Comparison of ENCODE assay signal across 33 cellular contexts in the genomic region with DNA sequence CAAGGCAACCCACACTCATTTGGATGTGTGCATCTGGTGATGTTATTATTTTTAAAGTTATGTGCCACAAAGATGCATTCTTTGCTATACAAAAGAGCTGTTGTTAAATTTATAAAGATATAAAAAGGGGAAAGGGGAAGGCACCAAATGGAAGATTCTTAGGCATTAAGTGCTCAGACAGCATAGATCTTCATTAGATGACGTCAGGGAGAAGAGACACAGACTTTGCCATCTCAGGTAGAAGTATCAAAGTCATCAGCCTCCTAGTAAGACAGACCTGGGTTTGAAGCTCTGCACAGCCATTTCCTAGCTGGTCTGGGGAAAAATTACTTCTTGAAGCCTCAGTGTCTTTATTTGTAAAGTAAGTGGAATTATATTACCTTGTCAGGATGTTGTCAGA. TPM values are rescaled to one million over a fixed set of nuclear protein-coding genes. Genes with fewer than 3 reads are reported as not detected.
"Had no signal": no experiment of that assay in that cellular context is flagged by ENCODE, and none has a peak within 500 bp of the region (broad histone marks: within the 10 kb centered on the region; RNA-seq: fewer than 3 reads in every experiment).

No MANE protein-coding gene starts in this region.

- FAIRE-seq: astrocyte, bronchial epithelial cell, RCC 7860 had no signal

- H3K27ac ChIP-seq: adrenal gland, SK-N-MC, WERI-Rb-1 had no signal

- H3K27ac Mint-ChIP-seq: activated CD4-positive, alpha-beta memory T cell treated with anti-CD3 and anti-CD28 coated beads, Interleukin-2, amount 10 ng/mL, durations not matched to agents 7 days and 5 days; activated CD8-positive, alpha-beta memory T cell treated with anti-CD3 and anti-CD28 coated beads, Interleukin-2, amount 10 ng/mL, durations not matched to agents 7 days and 5 days; activated naive CD4-positive, alpha-beta T cell treated with anti-CD3 and anti-CD28 coated beads, Interleukin-2, amount 10 ng/mL, durations not matched to agents 7 days and 5 days had no signal

- H3K4me3 Mint-ChIP-seq: activated CD4-positive, alpha-beta memory T cell treated with anti-CD3 and anti-CD28 coated beads, Interleukin-2, amount 10 ng/mL, durations not matched to agents 7 days and 5 days; activated CD8-positive, alpha-beta memory T cell treated with anti-CD3 and anti-CD28 coated beads, Interleukin-2, amount 10 ng/mL, durations not matched to agents 7 days and 5 days; activated naive CD4-positive, alpha-beta T cell treated with anti-CD3 and anti-CD28 coated beads, Interleukin-2, amount 10 ng/mL, durations not matched to agents 7 days and 5 days had no signal

- DNase-seq: activated CD4-positive, alpha-beta memory T cell treated with anti-CD3 and anti-CD28 coated beads, Interleukin-2, amount 10 ng/mL, durations not matched to agents 7 days and 5 days; activated CD4-positive, alpha-beta T cell treated with anti-CD3 and anti-CD28 coated beads for 1 hour; activated CD4-positive, CD25-positive, alpha-beta regulatory T cell; activated CD8-positive, alpha-beta memory T cell treated with anti-CD3 and anti-CD28 coated beads for 24 hours; activated CD8-positive, alpha-beta memory T cell treated with anti-CD3 and anti-CD28 coated beads, Interleukin-2, amount 10 ng/mL, durations not matched to agents 7 days and 5 days; activated CD8-positive, alpha-beta memory T cell treated with anti-CD3 and anti-CD28 coated beads, Interleukin-2, amount 50 U/mL, for 48 hours; activated effector memory CD4-positive, alpha-beta T cell treated with Interleukin-2 at 50 U/mL for 16 hours; activated naive CD4-positive, alpha-beta T cell treated with anti-CD3 and anti-CD28 coated beads, Interleukin-2, amount 10 ng/mL, durations not matched to agents 7 days and 5 days; activated T-cell treated with anti-CD3 and anti-CD28 coated beads, Interleukin-2, amount 50 U/mL, for 48 hours; caudate nucleus; KBM-7; MM.1S; MV-4-11; NCI-H1092; NCI-H1436 treated with DMSO at 0.1 percent for 48 hours; NCI-H1694 treated with DMSO at 0.1 percent for 48 hours; NCI-H2029; NCI-H524 treated with DMSO at 0.1 percent for 48 hours; NK-92 treated with Interleukin-12 subunit alpha and Interleukin-12 subunit beta, amount 100 ng/mL, for 24 hours; PC-3; Right ventricle myocardium superior; T1000; WERI-Rb-1 had no signal

- H3K4me3 ChIP-seq: body of pancreas, SK-N-MC had no signal

- H3K36me3 Mint-ChIP-seq: activated CD8-positive, alpha-beta memory T cell treated with anti-CD3 and anti-CD28 coated beads, Interleukin-2, amount 10 ng/mL, durations not matched to agents 7 days and 5 days; activated naive CD4-positive, alpha-beta T cell treated with anti-CD3 and anti-CD28 coated beads, Interleukin-2, amount 10 ng/mL, durations not matched to agents 7 days and 5 days had no signal

- ATAC-seq: PC-3 had no signal

- H3K27me3 ChIP-seq: body of pancreas had no signal

- H3K9me3 ChIP-seq: adrenal gland, body of pancreas had no signal

- H3K9me3 Mint-ChIP-seq: activated CD4-positive, alpha-beta memory T cell treated with anti-CD3 and anti-CD28 coated beads, Interleukin-2, amount 10 ng/mL, durations not matched to agents 7 days and 5 days; activated naive CD4-positive, alpha-beta T cell treated with anti-CD3 and anti-CD28 coated beads, Interleukin-2, amount 10 ng/mL, durations not matched to agents 7 days and 5 days had no signal

- H3K4me1 ChIP-seq: adrenal gland had no signal

- H3K36me3 ChIP-seq: adrenal gland, WERI-Rb-1 had no signal

RNA-seq across cellular contexts. Expression of a gene that starts 1.2 kb away (rescaled TPM):
- total RNA-seq: activated CD4-positive, alpha-beta memory T cell treated with anti-CD3 and anti-CD28 coated beads, Interleukin-2, amount 10 ng/mL, durations not matched to agents 7 days and 5 days; activated CD8-positive, alpha-beta memory T cell treated with anti-CD3 and anti-CD28 coated beads, Interleukin-2, amount 10 ng/mL, durations not matched to agents 7 days and 5 days; bronchial epithelial cell; LHCN-M2; NCI-H460; PC-3; T-helper 1 cell treated with Interleukin-12 subunit alpha and Interleukin-12 subunit beta and Interleukin-4 antibody, amounts not matched to agents 30 ng/mL and 1 ng/mL, for 36 hours; T-helper 2 cell treated with Interferon-gamma antibody and Interleukin-4, amounts not matched to agents 100 ng/mL and 5 ng/mL, for 36 hours had no signal

RNA-seq across cellular contexts. Expression of a gene that starts 15.4 kb away (rescaled TPM):
- total RNA-seq: activated CD4-positive, alpha-beta memory T cell treated with anti-CD3 and anti-CD28 coated beads, Interleukin-2, amount 10 ng/mL, durations not matched to agents 7 days and 5 days; activated CD8-positive, alpha-beta memory T cell treated with anti-CD3 and anti-CD28 coated beads, Interleukin-2, amount 10 ng/mL, durations not matched to agents 7 days and 5 days; adrenal gland; astrocyte; body of pancreas; bronchial epithelial cell; LHCN-M2; NCI-H460; PC-3; Right ventricle myocardium superior; T-helper 1 cell treated with Interleukin-12 subunit alpha and Interleukin-12 subunit beta and Interleukin-4 antibody, amounts not matched to agents 30 ng/mL and 1 ng/mL, for 36 hours; T-helper 2 cell treated with Interferon-gamma antibody and Interleukin-4, amounts not matched to agents 100 ng/mL and 5 ng/mL, for 36 hours had no signal
- polyA plus RNA-seq: adrenal gland had no signal
